ENCODE assay signal across 19 cellular contexts in genomic region chr2:3725002-3725401, GRCh38. TPM values are rescaled to one million over a fixed set of nuclear protein-coding genes. Genes with fewer than 3 reads are reported as not detected.
DNase-seq lines count a peak whose midpoint lies in the region; ATAC-seq lines count a peak whose summit lies in the region.
"Had no signal": no experiment of that assay in that cellular context is flagged by ENCODE, and none has a peak within 500 bp of the region (broad histone marks: within the 10 kb centered on the region; RNA-seq: fewer than 3 reads in every experiment).

No MANE protein-coding gene starts in this region.

- no peaks in the 10 kb centered on the region for H3K4me1 Mint-ChIP-seq in stimulated activated naive CD8-positive, alpha-beta T cell treated with anti-CD3 and anti-CD28 coated beads, Interleukin-15, amount 100 ng/mL, for 72 hours
- H3K4me1 Mint-ChIP-seq in stimulated activated memory B cell treated with anti-CD40 and anti-IgM and Interleukin-4, amounts not matched to agents 10 μg/mL and 1 μg/mL and 100 μg/mL, for 72 hours = no peaks in the 10 kb centered on the region

- no peak overlapping the region for H3K4me3 Mint-ChIP-seq in stimulated activated naive CD8-positive, alpha-beta T cell treated with anti-CD3 and anti-CD28 coated beads, Interleukin-15, amount 100 ng/mL, for 72 hours
- no peak overlapping the region for H3K4me3 Mint-ChIP-seq in stimulated activated memory B cell treated with anti-CD40 and anti-IgM and Interleukin-4, amounts not matched to agents 10 μg/mL and 1 μg/mL and 100 μg/mL, for 72 hours
- H3K4me3 Mint-ChIP-seq: CD4-positive, alpha-beta memory T cell; H9 had no signal

- DNase-seq in stimulated activated naive CD8-positive, alpha-beta T cell treated with anti-CD3 and anti-CD28 coated beads, Interleukin-15, amount 100 ng/mL, for 72 hours = no peak
- no peak for DNase-seq in stimulated activated naive CD8-positive, alpha-beta T cell treated with anti-CD3 and anti-CD28 coated beads, Interleukin-15, Interleukin-2, amounts not matched to agents 100 U/mL and 50 U/mL, for 24 hours
- DNase-seq in mesenteric fat pad (ENCODE audit: low spot score) (peak; percentile 51), NCI-H1417 treated with DMSO at 0.1 percent for 48 hours (lab: John Stamatoyannopoulos, UW) (no peak)
- DNase-seq: C1 segment of cervical spinal cord; Calu3; CD4-positive, alpha-beta memory T cell; COR-L47; DMS79 treated with DMSO at 0.1 percent for 48 hours; GF-D8; GM23248; H9 had no signal

- peaks cover 42% of the 10 kb centered on the region for H3K27me3 Mint-ChIP-seq in stimulated activated naive CD8-positive, alpha-beta T cell treated with anti-CD3 and anti-CD28 coated beads, Interleukin-15, amount 100 ng/mL, for 72 hours
- peaks cover 36% of the 10 kb centered on the region for H3K27me3 Mint-ChIP-seq in stimulated activated memory B cell treated with anti-CD40 and anti-IgM and Interleukin-4, amounts not matched to agents 10 μg/mL and 1 μg/mL and 100 μg/mL, for 72 hours

- ATAC-seq in stimulated activated naive CD8-positive, alpha-beta T cell treated with anti-CD3 and anti-CD28 coated beads, Interleukin-15, amount 100 ng/mL, for 72 hours = peak; percentile 22
- ATAC-seq in stimulated activated naive CD8-positive, alpha-beta T cell treated with anti-CD3 and anti-CD28 coated beads, Interleukin-15, Interleukin-2, amounts not matched to agents 100 U/mL and 50 U/mL, for 24 hours = no peak
- peak; percentile 6 for ATAC-seq in stimulated activated memory B cell treated with anti-CD40 and anti-IgM and Interleukin-4, amounts not matched to agents 10 μg/mL and 1 μg/mL and 100 μg/mL, for 72 hours
- ATAC-seq in GM21367 (IDR thresholded peaks at IDR 0.05; ENCODE audit: unreplicated experiment) = no peak
- ATAC-seq: HCT116 had no signal

- no peaks in the 10 kb centered on the region for H3K36me3 Mint-ChIP-seq in stimulated activated memory B cell treated with anti-CD40 and anti-IgM and Interleukin-4, amounts not matched to agents 10 μg/mL and 1 μg/mL and 100 μg/mL, for 72 hours
- H3K36me3 Mint-ChIP-seq: CD4-positive, alpha-beta memory T cell had no signal

- no peak overlapping the region for H3K27ac Mint-ChIP-seq in stimulated activated naive CD8-positive, alpha-beta T cell treated with anti-CD3 and anti-CD28 coated beads, Interleukin-15, amount 100 ng/mL, for 72 hours
- H3K27ac Mint-ChIP-seq in stimulated activated memory B cell treated with anti-CD40 and anti-IgM and Interleukin-4, amounts not matched to agents 10 μg/mL and 1 μg/mL and 100 μg/mL, for 72 hours = no peak overlapping the region
- H3K27ac Mint-ChIP-seq: CD4-positive, alpha-beta memory T cell; H9 had no signal

- peaks cover 9% of the 10 kb centered on the region in 2 donors for H3K9me3 Mint-ChIP-seq in stimulated activated naive CD8-positive, alpha-beta T cell treated with anti-CD3 and anti-CD28 coated beads, Interleukin-15, amount 100 ng/mL, for 72 hours
- peaks cover 3% of the 10 kb centered on the region for H3K9me3 Mint-ChIP-seq in stimulated activated memory B cell treated with anti-CD40 and anti-IgM and Interleukin-4, amounts not matched to agents 10 μg/mL and 1 μg/mL and 100 μg/mL, for 72 hours

RNA-seq across cellular contexts. Expression of gene DCDC2C, which starts 21.6 kb away (rescaled TPM):
- not detected for total RNA-seq in mesenteric fat pad
- total RNA-seq: A172; Calu3; CD4-positive, alpha-beta memory T cell; Daoy; G401; GM23248; H4; H9 had no signal

Comparison
In these comparisons a context has a peak if more than half of its experiments do, and no peak if none do; other contexts are left out.
1. ATAC-seq: peak in stimulated activated naive CD8-positive, alpha-beta T cell treated with anti-CD3 and anti-CD28 coated beads, Interleukin-15, amount 100 ng/mL, for 72 hours (single experiment) and stimulated activated memory B cell treated with anti-CD40 and anti-IgM and Interleukin-4, amounts not matched to agents 10 μg/mL and 1 μg/mL and 100 μg/mL, for 72 hours (single experiment); none in stimulated activated naive CD8-positive, alpha-beta T cell treated with anti-CD3 and anti-CD28 coated beads, Interleukin-15, Interleukin-2, amounts not matched to agents 100 U/mL and 50 U/mL, for 24 hours (single experiment) and GM21367 (single experiment).